8 cellular contexts compared by ENCODE assay signal in the genomic region with DNA sequence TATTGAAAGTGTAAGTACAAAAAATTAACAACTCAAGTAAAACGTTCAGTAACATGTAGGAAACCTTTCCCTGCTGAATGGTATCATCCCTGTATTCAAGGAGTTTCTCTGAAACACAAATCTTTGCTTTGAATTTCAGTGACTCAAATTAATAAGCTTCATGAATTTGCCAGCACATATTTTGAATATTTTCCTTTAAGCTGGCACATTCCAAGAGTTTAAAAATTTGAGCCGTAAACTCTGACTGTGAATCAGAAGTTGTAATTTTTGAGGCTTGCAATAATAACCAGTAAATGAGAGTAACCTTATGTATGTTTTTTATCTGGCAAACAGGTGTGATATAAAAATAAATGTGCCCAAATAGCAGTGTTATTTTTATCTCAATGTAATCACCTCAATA.
"Had no signal": no experiment of that assay in that cellular context is flagged by ENCODE, and none has a peak within 500 bp of the region (broad histone marks: within the 10 kb centered on the region; RNA-seq: fewer than 3 reads in every experiment).

No MANE protein-coding gene starts in this region.

- H3K9me3 Mint-ChIP-seq: H9 had no signal

- H3K4me3 Mint-ChIP-seq: H9, IgD-negative memory B cell had no signal

- H3K27ac ChIP-seq: GM23248, HL-60 had no signal

- H3K36me3 Mint-ChIP-seq: IgD-negative memory B cell had no signal

- H2AFZ ChIP-seq: GM23248 had no signal

- H3K9ac ChIP-seq: GM23248 had no signal

- H3K4me1 Mint-ChIP-seq: IgD-negative memory B cell had no signal

- H3K27me3 Mint-ChIP-seq: IgD-negative memory B cell had no signal

- H3K27ac Mint-ChIP-seq: H9, IgD-negative memory B cell had no signal

- FAIRE-seq: H1, H54, HepG2 had no signal

- H3K4me3 ChIP-seq: GM23248 had no signal

- DNase-seq: GM23248, H9, HCEC 1CT had no signal
